In genomic region chr19:47247308-47247990, GRCh38 we compare ENCODE assay signal across 8 cellular contexts. TPM values are rescaled to one million over a fixed set of nuclear protein-coding genes. Genes with fewer than 3 reads are reported as not detected.
DNase-seq lines count a peak whose midpoint lies in the region; ATAC-seq, FAIRE-seq and TF ChIP-seq lines count a peak whose summit lies in the region.

No MANE protein-coding gene starts in this region.

- peaks cover 30% of the 10 kb centered on the region for H3K4me1 Mint-ChIP-seq in activated CD8-positive, alpha-beta memory T cell treated with anti-CD3 and anti-CD28 coated beads, Interleukin-2, amount 10 ng/mL, durations not matched to agents 7 days and 5 days

- peaks cover 0 to 7% (median 4%) of the 10 kb centered on the region in 4 experiments; a peak in 3 of 7 replicates for H3K4me1 ChIP-seq in H1 (replicated peaks in 1 of 4; ENCODE audit: control insufficient read depth in 3 of 4, insufficient read depth in 4 of 4, low read length in 3 of 4)

- no peak overlapping the region for H2AFZ ChIP-seq in H1 (ENCODE audit: low read length)

- H4K91ac ChIP-seq in H1 (replicated peaks; ENCODE audit: insufficient read length, low read length): no peak overlapping the region

- H3K27ac Mint-ChIP-seq in activated CD8-positive, alpha-beta memory T cell treated with anti-CD3 and anti-CD28 coated beads, Interleukin-2, amount 10 ng/mL, durations not matched to agents 7 days and 5 days: peak overlapping the region; percentile 57

- H3K36me3 Mint-ChIP-seq in activated CD8-positive, alpha-beta memory T cell treated with anti-CD3 and anti-CD28 coated beads, Interleukin-2, amount 10 ng/mL, durations not matched to agents 7 days and 5 days: no peaks in the 10 kb centered on the region

- H3K4me3 Mint-ChIP-seq in activated CD8-positive, alpha-beta memory T cell treated with anti-CD3 and anti-CD28 coated beads, Interleukin-2, amount 10 ng/mL, durations not matched to agents 7 days and 5 days: no peak overlapping the region

- no peak overlapping the region for H3K27ac ChIP-seq in H1 (ENCODE audit: low read depth, low read length)

- H3K23ac ChIP-seq in H1 (ENCODE audit: insufficient read length): no peak overlapping the region

- no peak overlapping the region for H4K5ac ChIP-seq in H1 (ENCODE audit: insufficient read length, low read depth, low read length)

- TF ChIP-seq CTCF in H1 (IDR thresholded peaks at IDR 0.05; ENCODE audit: control extremely low read depth in 1 of 3, insufficient read depth in 1 of 3, low read depth in 1 of 3, low read length in 3 of 3): peak; percentile 76 to 92 (median 88)

- 0 out of 7 replicates have a peak, but pooled peaks cover 0 to under 1% (median 0%) of the 10 kb centered on the region in 4 experiments for H3K27me3 ChIP-seq in H1 (replicated peaks in 1 of 4; ENCODE audit: control insufficient read depth in 3 of 4, extremely low read depth in 1 of 4, insufficient read depth in 3 of 4, low read length in 3 of 4)

- H2BK15ac ChIP-seq in H1 (ENCODE audit: low read length): no peak overlapping the region

- no peak overlapping the region for H4K8ac ChIP-seq in H1 (ENCODE audit: extremely low read depth, insufficient read depth, low read length)

- no peak overlapping the region for H3K4me2 ChIP-seq in H1 (ENCODE audit: insufficient read depth in 1 of 2, low read depth in 2 of 2, low read length in 2 of 2)

- no peak for ATAC-seq in activated CD4-positive, CD25-positive, alpha-beta regulatory T cell treated with anti-CD3 and anti-CD28 coated beads, Interleukin-2, amount 50 U/mL, for 24 hours
- no peak for ATAC-seq in activated CD8-positive, alpha-beta memory T cell treated with anti-CD3 and anti-CD28 coated beads, Interleukin-2, amount 10 ng/mL, durations not matched to agents 7 days and 5 days
- ATAC-seq in GM18873 (IDR thresholded peaks at IDR 0.05; ENCODE audit: low FRiP score, unreplicated experiment): no peak

- DNase-seq in activated CD4-positive, CD25-positive, alpha-beta regulatory T cell (lab: John Stamatoyannopoulos, UW): peak; percentile 65 to 80 (median 71)
- DNase-seq in NCI-H774 (lab: John Stamatoyannopoulos, UW) (peak; percentile 51), H1 (ENCODE audit: low read depth in 1 of 2, low spot score in 2 of 2) (peak in 1 of 2 experiments; percentile 92), myocyte (ENCODE audit: low read depth) (peak; percentile 80)
- peak; percentile 86 for DNase-seq in activated CD8-positive, alpha-beta memory T cell treated with anti-CD3 and anti-CD28 coated beads, Interleukin-2, amount 10 ng/mL, durations not matched to agents 7 days and 5 days
- peak; percentile 67 for DNase-seq in stimulated activated naive CD4-positive, alpha-beta T cell treated with Interleukin-2 at 50 U/mL for 16 hours (lab: John Stamatoyannopoulos, UW)

- no peak overlapping the region for H2BK5ac ChIP-seq in H1 (ENCODE audit: low read depth, low read length)

- H3K4ac ChIP-seq in H1 (replicated peaks; ENCODE audit: insufficient read length, low read depth, low read length): no peak overlapping the region

- H3K56ac ChIP-seq in H1 (replicated peaks; ENCODE audit: insufficient read length, low read depth, low read length): no peak overlapping the region

- no peak for TF ChIP-seq POLR2A in H1 (IDR thresholded peaks at IDR 0.05; ENCODE audit: control extremely low read depth in 1 of 2, low read depth in 2 of 2, low read length in 2 of 2)

- peaks cover 10% of the 10 kb centered on the region; the same call in 1 of the 2 replicates for H3K23me2 ChIP-seq in H1 (ENCODE audit: low read depth, low read length)

- H3K9me3 Mint-ChIP-seq in activated CD8-positive, alpha-beta memory T cell treated with anti-CD3 and anti-CD28 coated beads, Interleukin-2, amount 10 ng/mL, durations not matched to agents 7 days and 5 days (ENCODE audit: low read depth): no peaks in the 10 kb centered on the region

- TF ChIP-seq EP300 in H1 (IDR thresholded peaks at IDR 0.05; ENCODE audit: borderline replicate concordance in 1 of 2, low read depth in 2 of 2, low read length in 2 of 2): no peak

- H2BK120ac ChIP-seq in H1 (replicated peaks; ENCODE audit: low read depth, low read length): no peak overlapping the region

- no peak overlapping the region for H3K4me3 ChIP-seq in H1 (ENCODE audit: extremely low read depth in 1 of 4, insufficient read depth in 2 of 4, low read depth in 3 of 4, low read length in 4 of 4)

- FAIRE-seq in H1 (lab: Jason Lieb, UNC): no peak

- no peak overlapping the region for H2BK20ac ChIP-seq in H1 (ENCODE audit: low read length)

- H3K79me2 ChIP-seq in H1 (ENCODE audit: control insufficient read depth in 1 of 2, insufficient read depth in 2 of 2, low read length in 2 of 2): no peaks in the 10 kb centered on the region

- CTCF ChIA-PET in activated CD8-positive, alpha-beta memory T cell treated with anti-CD3 and anti-CD28 coated beads, Interleukin-2, amount 10 ng/mL, durations not matched to agents 7 days and 5 days (lab: Charles Lee): interaction anchor here (0.6 to 8.9 kb wide), 32 partner anchors 7 to 388 kb away, joined by 3 to 466 read pairs (median 4); partner anchors contain the start of genes CCDC9, INAFM1, SAE1 and ZC3H4
- CTCF ChIA-PET in H1 (lab: Charles Lee; ENCODE audit: partially characterized antibody): interaction anchor here (0.7 to 12.1 kb wide), 27 partner anchors 8 to 354 kb away, joined by 3 to 303 read pairs (median 4); partner anchors contain the start of gene CCDC9

- H3K79me1 ChIP-seq in H1 (ENCODE audit: low read depth, low read length): no peaks in the 10 kb centered on the region

- H3K18ac ChIP-seq in H1 (ENCODE audit: extremely low read depth, low read length): no peak overlapping the region; the same call in 1 of the 2 replicates

- H2AK5ac ChIP-seq in H1 (ENCODE audit: low read depth, low read length): no peak overlapping the region

- peak; percentile 53 to 58 for TF ChIP-seq RAD21 in H1 (IDR thresholded peaks at IDR 0.05 in 1 of 2, conservative IDR thresholded peaks at IDR 0.05 in 1 of 2; ENCODE audit: low read depth in 2 of 2, low read length in 2 of 2)

- H4K20me1 ChIP-seq in H1 (replicated peaks in 1 of 2; ENCODE audit: control insufficient read depth in 1 of 2, insufficient read depth in 2 of 2, low read length in 2 of 2): peaks cover 0 to 3% of the 10 kb centered on the region in 2 experiments

- WGBS in H1 (ENCODE audit: extremely low coverage in 1 of 2, insufficient coverage in 1 of 2, insufficient read length in 1 of 2, insufficient replicate concordance in 2 of 2, low coverage in 1 of 2, low lambda C conversion rate in 2 of 2, missing lambda C conversion rate in 1 of 2), 2 experiments: 53% methylated on average over 25 of the region's 25 CpGs; no CpG with 5 or more reads in 1 of the 2 experiments

- H3K9ac ChIP-seq in H1 (replicated peaks in 1 of 4; ENCODE audit: extremely low read depth in 1 of 4, low read depth in 3 of 4, low read length in 3 of 4): no peak overlapping the region

- H3K9me3 ChIP-seq in H1 (ENCODE audit: insufficient read depth in 2 of 2, low read depth in 1 of 2, low read length in 1 of 2): no peaks in the 10 kb centered on the region; a peak in 1 of 4 replicates

- no peaks in the 10 kb centered on the region for H3K36me3 ChIP-seq in H1 (ENCODE audit: control insufficient read depth in 2 of 4, insufficient read depth in 4 of 4, low read length in 3 of 4)

- H2BK12ac ChIP-seq in H1 (ENCODE audit: low read depth, low read length): peak overlapping the region; percentile 39; the same call in 1 of the 2 replicates

- POLR2A ChIA-PET in H1 (lab: Charles Lee; ENCODE audit: partially characterized antibody): interaction anchor here (0.7 to 6.1 kb wide), 4 partner anchors 9 to 168 kb away, joined by 3 to 148 read pairs (median 26); partner anchors contain the start of gene CCDC9

- H3K14ac ChIP-seq in H1 (ENCODE audit: insufficient read length): no peak overlapping the region

- H3K27me3 Mint-ChIP-seq in activated CD8-positive, alpha-beta memory T cell treated with anti-CD3 and anti-CD28 coated beads, Interleukin-2, amount 10 ng/mL, durations not matched to agents 7 days and 5 days: no peaks in the 10 kb centered on the region

RNA-seq across cellular contexts. Expression of gene CCDC9, which starts 8.9 kb away (rescaled TPM):
- total RNA-seq in activated CD8-positive, alpha-beta memory T cell treated with anti-CD3 and anti-CD28 coated beads, Interleukin-2, amount 10 ng/mL, durations not matched to agents 7 days and 5 days: 10 to 100 TPM; 24.8 to 27.6 TPM
- total RNA-seq in H1 (2021; fragmentation: NEBNext Ultra II Directional; extraction: Animal tissue kit (Norgen Biotek cat#: 25700)): 25.7 and 29.8 TPM in 2 replicates
- 3.7 and 7.0 TPM in 2 replicates for polyA plus RNA-seq in H1 (2011; rRNA removed)
- 8.7 TPM for polyA plus RNA-seq in H1 (2011; cell fraction: cytosol; rRNA removed)
- 11.6 TPM for polyA plus RNA-seq in H1 (2011; cell fraction: nucleus; rRNA removed)
- polyA plus RNA-seq in H1 (2012, experiment 1 of 2): 18.0 to 31.1 TPM (median 28.0 TPM) in 4 replicates
- 17.9 TPM for polyA plus RNA-seq in H1 (2012, experiment 2 of 2)
- 13.5 TPM for polyA plus RNA-seq in H1 (2013, experiment 1 of 2)
- 12.8 TPM for polyA plus RNA-seq in H1 (2013, experiment 2 of 2)
- 2.9 and 3.3 TPM in 2 replicates for polyA minus RNA-seq in H1 (2011; rRNA and poly(A)+ RNA removed)
- polyA minus RNA-seq in H1 (2011; cell fraction: cytosol; rRNA and poly(A)+ RNA removed): 4.3 TPM
- polyA minus RNA-seq in H1 (2011; cell fraction: nucleus; rRNA and poly(A)+ RNA removed): 5.3 TPM
- 5.9 and 6.9 TPM in 2 replicates for total RNA-seq in myocyte
- polyA plus RNA-seq in myocyte (2012): 24.9 TPM

RNA-seq across cellular contexts. Expression of gene BBC3, which starts 16.4 kb away (rescaled TPM):
- 10 to 100 TPM; 14.0 to 16.7 TPM for total RNA-seq in activated CD8-positive, alpha-beta memory T cell treated with anti-CD3 and anti-CD28 coated beads, Interleukin-2, amount 10 ng/mL, durations not matched to agents 7 days and 5 days
- 21.6 and 23.3 TPM in 2 replicates for total RNA-seq in H1 (2021; fragmentation: NEBNext Ultra II Directional; extraction: Animal tissue kit (Norgen Biotek cat#: 25700))
- polyA plus RNA-seq in H1 (2011; rRNA removed): 13.2 and 26.4 TPM in 2 replicates
- polyA plus RNA-seq in H1 (2011; cell fraction: cytosol; rRNA removed): 17.9 TPM
- polyA plus RNA-seq in H1 (2011; cell fraction: nucleus; rRNA removed): 24.4 TPM
- 21.4 to 25.1 TPM (median 23.4 TPM) in 4 replicates for polyA plus RNA-seq in H1 (2012, experiment 1 of 2)
- polyA plus RNA-seq in H1 (2012, experiment 2 of 2): 18.5 TPM
- polyA plus RNA-seq in H1 (2013, experiment 1 of 2): 7.7 TPM
- polyA plus RNA-seq in H1 (2013, experiment 2 of 2): 7.8 TPM
- 3.1 and 5.8 TPM in 2 replicates for polyA minus RNA-seq in H1 (2011; rRNA and poly(A)+ RNA removed)
- polyA minus RNA-seq in H1 (2011; cell fraction: cytosol; rRNA and poly(A)+ RNA removed): 18.3 TPM
- polyA minus RNA-seq in H1 (2011; cell fraction: nucleus; rRNA and poly(A)+ RNA removed): 17.6 TPM
- 13.2 and 18.0 TPM in 2 replicates for total RNA-seq in myocyte
- polyA plus RNA-seq in myocyte (2012): 21.5 TPM

RNA-seq across cellular contexts. Expression of gene INAFM1, which starts 27.2 kb away (rescaled TPM):
- 10 to 100 TPM in 1 of 2 experiments, 1 to 10 TPM in 1; 7.6 to 14.5 TPM for total RNA-seq in activated CD8-positive, alpha-beta memory T cell treated with anti-CD3 and anti-CD28 coated beads, Interleukin-2, amount 10 ng/mL, durations not matched to agents 7 days and 5 days
- total RNA-seq in H1 (2021; fragmentation: NEBNext Ultra II Directional; extraction: Animal tissue kit (Norgen Biotek cat#: 25700)): 3.4 and 4.4 TPM in 2 replicates
- 2.6 and 3.9 TPM in 2 replicates for polyA plus RNA-seq in H1 (2011; rRNA removed)
- polyA plus RNA-seq in H1 (2011; cell fraction: cytosol; rRNA removed): 1.9 TPM
- 4.5 TPM for polyA plus RNA-seq in H1 (2011; cell fraction: nucleus; rRNA removed)
- 3.1 to 5.1 TPM (median 4.6 TPM) in 4 replicates for polyA plus RNA-seq in H1 (2012, experiment 1 of 2)
- 1.00 TPM for polyA plus RNA-seq in H1 (2012, experiment 2 of 2)
- polyA plus RNA-seq in H1 (2013, experiment 1 of 2): 4.0 TPM
- 4.1 TPM for polyA plus RNA-seq in H1 (2013, experiment 2 of 2)
- polyA minus RNA-seq in H1 (2011; rRNA and poly(A)+ RNA removed): 0.59 TPM in 1 of 2 replicates, not detected in the other
- 1.2 TPM for polyA minus RNA-seq in H1 (2011; cell fraction: cytosol; rRNA and poly(A)+ RNA removed)
- polyA minus RNA-seq in H1 (2011; cell fraction: nucleus; rRNA and poly(A)+ RNA removed): 1.9 TPM
- 1.8 and 1.9 TPM in 2 replicates for total RNA-seq in myocyte
- polyA plus RNA-seq in myocyte (2012): 9.3 TPM
